Comparison of ENCODE assay signal across 9 cellular contexts in genomic region chr3:5162102-5162501, GRCh38. TPM values are rescaled to one million over a fixed set of nuclear protein-coding genes. Genes with fewer than 3 reads are reported as not detected.
A peak's percentile ranks its signal among the peaks of the same experiment; 100 is the strongest.
DNase-seq lines count a peak whose midpoint lies in the region; ATAC-seq, FAIRE-seq and TF ChIP-seq lines count a peak whose summit lies in the region.
"Had no signal": no experiment of that assay in that cellular context is flagged by ENCODE, and none has a peak within 500 bp of the region (broad histone marks: within the 10 kb centered on the region; RNA-seq: fewer than 3 reads in every experiment).

No MANE protein-coding gene starts in this region.

- TF ChIP-seq CTCF in fibroblast of mammary gland (conservative IDR thresholded peaks at IDR 0.05; ENCODE audit: control insufficient read depth, insufficient read depth, low read depth, low read length): no peak
- TF ChIP-seq CTCF in retinal pigment epithelial cell (conservative IDR thresholded peaks at IDR 0.05; ENCODE audit: low read depth, low read length): no peak

- no peak for TF ChIP-seq POLR2A in GM12891 (IDR thresholded peaks at IDR 0.05; ENCODE audit: low read depth, low read length)

- no peak overlapping the region for H3K4me3 ChIP-seq in fibroblast of mammary gland (ENCODE audit: control insufficient read depth, low read depth, low read length)
- no peak overlapping the region for H3K4me3 ChIP-seq in retinal pigment epithelial cell (ENCODE audit: low read length)
- H3K4me3 ChIP-seq: esophagus squamous epithelium had no signal

- peak; percentile 60 for FAIRE-seq in GM12891 (lab: Jason Lieb, UNC)

- DNase-seq in GM12891 (ENCODE audit: insufficient read length, low spot score) (no peak), RPMI7951 (ENCODE audit: low read depth) (peak; percentile 81), fibroblast of mammary gland (ENCODE audit: low read depth) (peak; percentile 42), retinal pigment epithelial cell (ENCODE audit: low read depth) (peak; percentile 28), ecto neural progenitor cell (ENCODE audit: low spot score) (no peak)
- DNase-seq: esophagus squamous epithelium, nephron progenitor cell had no signal

- ATAC-seq in HG03469 (IDR thresholded peaks at IDR 0.05; ENCODE audit: unreplicated experiment) (no peak), HG03159 (IDR thresholded peaks at IDR 0.05; ENCODE audit: unreplicated experiment) (no peak)

TF ChIP-seq in GM12891, 5 proteins besides CTCF, POLR2A, EP300 and RAD21:
- no peak for TF ChIP-seq POU2F2 (IDR thresholded peaks at IDR 0.05; ENCODE audit: low read depth, low read length)
- TF ChIP-seq SPI1 (IDR thresholded peaks at IDR 0.05; ENCODE audit: low read depth, low read length): no peak
- no peak for TF ChIP-seq POLR2AphosphoS5 (IDR thresholded peaks at IDR 0.05; ENCODE audit: low read depth, low read length)
- TF ChIP-seq PAX5 (IDR thresholded peaks at IDR 0.05; ENCODE audit: insufficient read depth, low read length, severe bottlenecking): no peak
- TF ChIP-seq TAF1 (IDR thresholded peaks at IDR 0.05; ENCODE audit: low read depth, low read length): no peak

RNA-seq across cellular contexts. Expression of gene EDEM1, which starts 25.4 kb away (rescaled TPM):
- polyA plus RNA-seq in GM12891 (2012; ENCODE audit: low read depth, missing spikeins): 25.5 TPM
- total RNA-seq in RPMI7951 (2014; rRNA removed; shearing (Covaris generic)): 17.3 and 18.4 TPM in 2 replicates

RNA-seq across cellular contexts. Expression of gene ARL8B, which starts 40.0 kb away (rescaled TPM):
- polyA plus RNA-seq in GM12891 (2012; ENCODE audit: low read depth, missing spikeins): 33.2 TPM
- 50.8 and 65.8 TPM in 2 replicates for total RNA-seq in RPMI7951 (2014; rRNA removed; shearing (Covaris generic))

Comparison
In these comparisons a context has a peak if more than half of its experiments do, and no peak if none do; other contexts are left out.
1. DNase-seq: peak in RPMI7951 (single experiment), fibroblast of mammary gland (single experiment) and retinal pigment epithelial cell (single experiment); none in GM12891 (single experiment) and ecto neural progenitor cell (single experiment).